In genomic region chr6:142207265-142207877, GRCh38 we compare ENCODE assay signal across 8 cellular contexts.
DNase-seq lines count a peak whose midpoint lies in the region; ATAC-seq, FAIRE-seq and TF ChIP-seq lines count a peak whose summit lies in the region.

No MANE protein-coding gene starts in this region.

- no peak overlapping the region for H3K4me3 ChIP-seq in NB4 (ENCODE audit: low read depth, low read length)
- no peak overlapping the region for H3K4me3 ChIP-seq in naive thymus-derived CD4-positive, alpha-beta T cell (ENCODE audit: low read length)

- FAIRE-seq in D721Med (lab: Jason Lieb, UNC) = no peak

- no peak for TF ChIP-seq POLR2A in NB4 (IDR thresholded peaks at IDR 0.05; ENCODE audit: extremely low read depth, insufficient read length)

- H3K27ac ChIP-seq in naive thymus-derived CD4-positive, alpha-beta T cell (ENCODE audit: low read depth, low read length) = no peak overlapping the region

- no peak for DNase-seq in D721Med (ENCODE audit: insufficient read length, low spot score)
- DNase-seq in NB4 (ENCODE audit: low read depth) = peak; percentile 56
- DNase-seq in activated CD4-positive, alpha-beta T cell treated with anti-CD3 and anti-CD28 coated beads, Interleukin-2, amount 10 ng/mL, durations not matched to agents 7 days and 5 days = peak; percentile 45
- peak; percentile 52 for DNase-seq in endothelial cell (ENCODE audit: low spot score)
- peak in 8 of 9 donors; percentile 23 to 46 (median 37) for DNase-seq in naive thymus-derived CD4-positive, alpha-beta T cell
- no peak for DNase-seq in dedifferentiated amniotic fluid mesenchymal stem cell (ENCODE audit: extremely low spot score)

- peaks cover 51% of the 10 kb centered on the region for H3K36me3 Mint-ChIP-seq in activated CD4-positive, alpha-beta T cell treated with anti-CD3 and anti-CD28 coated beads, Interleukin-2, amount 10 ng/mL, durations not matched to agents 7 days and 5 days (ENCODE audit: low read depth)
- H3K36me3 Mint-ChIP-seq in endothelial cell (ENCODE audit: low read depth, unreplicated experiment) = peaks cover 24% of the 10 kb centered on the region
- peaks cover 17 to 57% (median 40%) of the 10 kb centered on the region in 5 donors for H3K36me3 Mint-ChIP-seq in naive thymus-derived CD4-positive, alpha-beta T cell

- peaks cover 6% of the 10 kb centered on the region for H3K9me3 Mint-ChIP-seq in activated CD4-positive, alpha-beta T cell treated with anti-CD3 and anti-CD28 coated beads, Interleukin-2, amount 10 ng/mL, durations not matched to agents 7 days and 5 days
- peaks cover 3% of the 10 kb centered on the region for H3K9me3 Mint-ChIP-seq in endothelial cell (ENCODE audit: unreplicated experiment)
- peaks cover 0 to 5% (median 2%) of the 10 kb centered on the region in 11 donors for H3K9me3 Mint-ChIP-seq in naive thymus-derived CD4-positive, alpha-beta T cell

- CTCF ChIA-PET in activated CD4-positive, alpha-beta T cell treated with anti-CD3 and anti-CD28 coated beads, Interleukin-2, amount 10 ng/mL, durations not matched to agents 7 days and 5 days (lab: Charles Lee) = interaction anchor here (0.6 to 1.2 kb wide), 3 partner anchors 14 to 60 kb away, joined by 3 to 8 read pairs (median 5); partner anchors contain the start of genes NMBR and VTA1
- CTCF ChIA-PET in naive thymus-derived CD4-positive, alpha-beta T cell (lab: Charles Lee) = interaction anchor here (0.5 to 2.0 kb wide), 14 partner anchors 9 to 1436 kb away, joined by 3 to 7 read pairs (median 4); partner anchors contain the start of genes NMBR and VTA1

- H3K27ac Mint-ChIP-seq in activated CD4-positive, alpha-beta T cell treated with anti-CD3 and anti-CD28 coated beads, Interleukin-2, amount 10 ng/mL, durations not matched to agents 7 days and 5 days = peak overlapping the region; percentile 65
- no peak overlapping the region for H3K27ac Mint-ChIP-seq in endothelial cell (ENCODE audit: unreplicated experiment)
- peak overlapping the region in 6 of 9 donors; percentile 13 to 81 (median 30) for H3K27ac Mint-ChIP-seq in naive thymus-derived CD4-positive, alpha-beta T cell

- TF ChIP-seq CTCF in D721Med (IDR thresholded peaks at IDR 0.05; ENCODE audit: insufficient read depth, missing control alignments) (peak; percentile 50), NB4 (IDR thresholded peaks at IDR 0.05; ENCODE audit: low read depth, low read length) (peak; percentile 77), endothelial cell (IDR thresholded peaks at IDR 0.05; ENCODE audit: unreplicated experiment) (peak; percentile 89)

- no peaks in the 10 kb centered on the region for H3K4me1 ChIP-seq in naive thymus-derived CD4-positive, alpha-beta T cell (ENCODE audit: control insufficient read depth in 2 of 2, insufficient read depth in 2 of 2, low read length in 2 of 2)

- no peaks in the 10 kb centered on the region for H3K27me3 Mint-ChIP-seq in activated CD4-positive, alpha-beta T cell treated with anti-CD3 and anti-CD28 coated beads, Interleukin-2, amount 10 ng/mL, durations not matched to agents 7 days and 5 days
- no peaks in the 10 kb centered on the region for H3K27me3 Mint-ChIP-seq in endothelial cell (ENCODE audit: unreplicated experiment)
- no peaks in the 10 kb centered on the region for H3K27me3 Mint-ChIP-seq in naive thymus-derived CD4-positive, alpha-beta T cell

- H3K4me3 Mint-ChIP-seq in activated CD4-positive, alpha-beta T cell treated with anti-CD3 and anti-CD28 coated beads, Interleukin-2, amount 10 ng/mL, durations not matched to agents 7 days and 5 days = no peak overlapping the region
- H3K4me3 Mint-ChIP-seq in endothelial cell (ENCODE audit: unreplicated experiment) = no peak overlapping the region
- H3K4me3 Mint-ChIP-seq in naive thymus-derived CD4-positive, alpha-beta T cell = no peak overlapping the region

- no peaks in the 10 kb centered on the region for H3K9me3 ChIP-seq in naive thymus-derived CD4-positive, alpha-beta T cell (ENCODE audit: control insufficient read depth in 2 of 3, low read length in 3 of 3)

- no peaks in the 10 kb centered on the region for H3K27me3 ChIP-seq in naive thymus-derived CD4-positive, alpha-beta T cell (ENCODE audit: control insufficient read depth in 2 of 2, insufficient read depth in 2 of 2, low read length in 2 of 2)

- peaks cover 2% of the 10 kb centered on the region for H3K4me1 Mint-ChIP-seq in activated CD4-positive, alpha-beta T cell treated with anti-CD3 and anti-CD28 coated beads, Interleukin-2, amount 10 ng/mL, durations not matched to agents 7 days and 5 days
- no peaks in the 10 kb centered on the region for H3K4me1 Mint-ChIP-seq in endothelial cell (ENCODE audit: unreplicated experiment)
- peaks cover 0 to 6% (median 2%) of the 10 kb centered on the region in 7 donors for H3K4me1 Mint-ChIP-seq in naive thymus-derived CD4-positive, alpha-beta T cell

- intact Hi-C loops in naive thymus-derived CD4-positive, alpha-beta T cell (cut with micrococcal nuclease) = loop anchor here (1.0 to 10.0 kb wide), 4 partner anchors 51 to 857 kb away; partner anchors contain the start of genes NMBR (in 2 of the 2), VTA1 (in 2 of the 2) and AIG1 (in 1 of the 2)

- POLR2A ChIA-PET in activated CD4-positive, alpha-beta T cell treated with anti-CD3 and anti-CD28 coated beads, Interleukin-2, amount 10 ng/mL, durations not matched to agents 7 days and 5 days (lab: Charles Lee) = no interaction called here
- POLR2A ChIA-PET in naive thymus-derived CD4-positive, alpha-beta T cell (lab: Charles Lee) = interaction anchor here (1.0 kb wide), 1 partner anchor 61 kb away, joined by 3 read pairs; no protein-coding TSS in a partner anchor

- peaks cover 0 to 34% (median 0%) of the 10 kb centered on the region in 3 experiments for H3K36me3 ChIP-seq in naive thymus-derived CD4-positive, alpha-beta T cell (ENCODE audit: control insufficient read depth in 2 of 3, insufficient read depth in 3 of 3, low read length in 3 of 3)

- ATAC-seq in GM21529 (IDR thresholded peaks at IDR 0.05; ENCODE audit: unreplicated experiment) (peak; percentile 89), GM19455 (IDR thresholded peaks at IDR 0.05; ENCODE audit: unreplicated experiment) (no peak)
- peak; percentile 63 for ATAC-seq in naive thymus-derived CD4-positive, alpha-beta T cell

Comparison
In these comparisons a context has a peak if more than half of its experiments do, and no peak if none do; other contexts are left out.
1. DNase-seq: peak in NB4 (single experiment), activated CD4-positive, alpha-beta T cell treated with anti-CD3 and anti-CD28 coated beads, Interleukin-2, amount 10 ng/mL, durations not matched to agents 7 days and 5 days (single experiment), endothelial cell (single experiment) and naive thymus-derived CD4-positive, alpha-beta T cell (8 of 9); none in D721Med (single experiment) and dedifferentiated amniotic fluid mesenchymal stem cell (single experiment).
2. Peak in every context shown above with its lines, with median percentiles within 50 percentile points of each other: CTCF ChIP-seq.